In the genomic region with DNA sequence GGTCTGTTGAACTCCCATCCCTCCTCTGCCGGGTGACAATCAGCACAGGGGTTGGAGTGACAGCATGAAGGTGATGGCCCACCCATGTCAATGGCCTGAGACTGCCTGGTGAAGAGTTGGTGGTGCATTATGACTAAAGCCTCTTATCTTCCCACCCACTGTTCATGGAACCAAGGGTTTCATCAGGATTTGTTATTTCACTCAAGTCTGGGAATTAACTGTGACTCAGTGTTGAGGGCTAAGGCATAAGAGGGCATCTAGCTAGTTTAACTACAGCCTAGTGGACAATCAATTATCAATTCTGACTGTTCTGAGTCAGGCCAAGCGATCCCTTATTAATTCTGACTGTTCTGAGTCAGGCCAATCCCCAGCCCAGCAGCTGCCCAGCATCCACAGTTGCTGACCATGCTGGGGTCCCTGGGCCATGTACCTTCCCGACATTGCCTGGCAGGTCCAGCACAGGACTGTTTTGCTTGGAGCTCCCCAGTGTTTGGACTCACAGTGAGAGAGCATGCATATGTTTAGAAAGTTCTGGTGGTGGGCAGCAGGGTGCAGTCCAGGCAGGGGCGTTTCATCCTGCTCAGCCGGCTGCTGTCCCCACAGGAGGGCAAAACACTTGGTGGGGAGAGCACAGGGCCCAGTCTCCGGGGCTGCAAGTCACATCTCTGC, we compare ENCODE assay signal across 1 cellular context.
TF ChIP-seq lines count a peak whose summit lies in the region.

No MANE protein-coding gene starts in this region.

TF ChIP-seq in IMR-90, 13 proteins besides CTCF, POLR2A, EP300 and RAD21:
- no peak for TF ChIP-seq NFE2L2 (IDR thresholded peaks at IDR 0.05; ENCODE audit: low read depth, low read length)
- peak; percentile 70 for TF ChIP-seq RCOR1 (IDR thresholded peaks at IDR 0.05; ENCODE audit: insufficient replicate concordance, low read length)
- TF ChIP-seq SMC3 (IDR thresholded peaks at IDR 0.05; ENCODE audit: low read depth, low read length) = no peak
- TF ChIP-seq, protein P1, sequence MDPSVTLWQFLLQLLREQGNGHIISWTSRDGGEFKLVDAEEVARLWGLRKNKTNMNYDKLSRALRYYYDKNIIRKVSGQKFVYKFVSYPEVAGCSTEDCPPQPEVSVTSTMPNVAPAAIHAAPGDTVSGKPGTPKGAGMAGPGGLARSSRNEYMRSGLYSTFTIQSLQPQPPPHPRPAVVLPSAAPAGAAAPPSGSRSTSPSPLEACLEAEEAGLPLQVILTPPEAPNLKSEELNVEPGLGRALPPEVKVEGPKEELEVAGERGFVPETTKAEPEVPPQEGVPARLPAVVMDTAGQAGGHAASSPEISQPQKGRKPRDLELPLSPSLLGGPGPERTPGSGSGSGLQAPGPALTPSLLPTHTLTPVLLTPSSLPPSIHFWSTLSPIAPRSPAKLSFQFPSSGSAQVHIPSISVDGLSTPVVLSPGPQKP (IDR thresholded peaks at IDR 0.05; ENCODE audit: borderline replicate concordance, low read depth, low read length) = no peak
- TF ChIP-seq MAZ (IDR thresholded peaks at IDR 0.05; ENCODE audit: borderline replicate concordance, low read depth, low read length) = no peak
- no peak for TF ChIP-seq BHLHE40 (IDR thresholded peaks at IDR 0.05; ENCODE audit: low read depth, low read length)
- TF ChIP-seq CHD1 (IDR thresholded peaks at IDR 0.05; ENCODE audit: low read depth, low read length) = no peak
- TF ChIP-seq, protein P2, sequence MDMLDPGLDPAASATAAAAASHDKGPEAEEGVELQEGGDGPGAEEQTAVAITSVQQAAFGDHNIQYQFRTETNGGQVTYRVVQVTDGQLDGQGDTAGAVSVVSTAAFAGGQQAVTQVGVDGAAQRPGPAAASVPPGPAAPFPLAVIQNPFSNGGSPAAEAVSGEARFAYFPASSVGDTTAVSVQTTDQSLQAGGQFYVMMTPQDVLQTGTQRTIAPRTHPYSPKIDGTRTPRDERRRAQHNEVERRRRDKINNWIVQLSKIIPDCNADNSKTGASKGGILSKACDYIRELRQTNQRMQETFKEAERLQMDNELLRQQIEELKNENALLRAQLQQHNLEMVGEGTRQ (IDR thresholded peaks at IDR 0.05; ENCODE audit: low read depth, low read length) = no peak
- TF ChIP-seq RFX5 (IDR thresholded peaks at IDR 0.05; ENCODE audit: low read depth, low read length) = peak; percentile 65; the same call in 1 of the 2 replicates
- no peak for TF ChIP-seq MAFK (IDR thresholded peaks at IDR 0.05; ENCODE audit: low read depth, low read length)
- no peak for TF ChIP-seq MXI1 (IDR thresholded peaks at IDR 0.05; ENCODE audit: borderline replicate concordance, low read depth, low read length)
- TF ChIP-seq FOS (IDR thresholded peaks at IDR 0.05; ENCODE audit: low read depth, low read length) = peak; percentile 83
- TF ChIP-seq CEBPB (IDR thresholded peaks at IDR 0.05; ENCODE audit: low read depth, low read length) = peak; percentile 60; the same call in 1 of the 2 replicates
